In genomic region chr6:142925575-142926110, GRCh38 we compare ENCODE assay signal across 1 cellular context.
TF ChIP-seq lines count a peak whose summit lies in the region.

No MANE protein-coding gene starts in this region.

TF ChIP-seq in HepG2, 621 proteins besides CTCF, POLR2A, EP300 and RAD21 (continued from another document and continues in another):
- TF ChIP-seq, protein P1, sequence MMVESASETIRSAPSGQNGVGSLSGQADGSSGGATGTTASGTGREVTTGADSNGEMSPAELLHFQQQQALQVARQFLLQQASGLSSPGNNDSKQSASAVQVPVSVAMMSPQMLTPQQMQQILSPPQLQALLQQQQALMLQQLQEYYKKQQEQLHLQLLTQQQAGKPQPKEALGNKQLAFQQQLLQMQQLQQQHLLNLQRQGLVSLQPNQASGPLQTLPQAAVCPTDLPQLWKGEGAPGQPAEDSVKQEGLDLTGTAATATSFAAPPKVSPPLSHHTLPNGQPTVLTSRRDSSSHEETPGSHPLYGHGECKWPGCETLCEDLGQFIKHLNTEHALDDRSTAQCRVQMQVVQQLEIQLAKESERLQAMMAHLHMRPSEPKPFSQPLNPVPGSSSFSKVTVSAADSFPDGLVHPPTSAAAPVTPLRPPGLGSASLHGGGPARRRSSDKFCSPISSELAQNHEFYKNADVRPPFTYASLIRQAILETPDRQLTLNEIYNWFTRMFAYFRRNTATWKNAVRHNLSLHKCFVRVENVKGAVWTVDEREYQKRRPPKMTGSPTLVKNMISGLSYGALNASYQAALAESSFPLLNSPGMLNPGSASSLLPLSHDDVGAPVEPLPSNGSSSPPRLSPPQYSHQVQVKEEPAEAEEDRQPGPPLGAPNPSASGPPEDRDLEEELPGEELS (CRISPR knock-in tag; IDR thresholded peaks at IDR 0.05), result no peak
- TF ChIP-seq TFDP2 (CRISPR knock-in tag; IDR thresholded peaks at IDR 0.05) (no peak), MIXL1 (CRISPR knock-in tag; IDR thresholded peaks at IDR 0.05) (no peak), NFE2 (CRISPR knock-in tag; IDR thresholded peaks at IDR 0.05) (no peak), FOXA1 (IDR thresholded peaks at IDR 0.05) (no peak), FOXA1 (CRISPR knock-in tag; IDR thresholded peaks at IDR 0.05) (no peak), ZNF333 (CRISPR knock-in tag; IDR thresholded peaks at IDR 0.05; ENCODE audit: borderline replicate concordance) (no peak), ZNF20 (CRISPR knock-in tag; IDR thresholded peaks at IDR 0.05) (no peak), ZNF644 (CRISPR knock-in tag; IDR thresholded peaks at IDR 0.05; ENCODE audit: low read depth) (peak; percentile 90), ZNF629 (CRISPR knock-in tag; conservative IDR thresholded peaks at IDR 0.05) (no peak), SRY (CRISPR knock-in tag; IDR thresholded peaks at IDR 0.05) (no peak), FOXP1 (IDR thresholded peaks at IDR 0.05) (no peak), FOXP1 (CRISPR knock-in tag; IDR thresholded peaks at IDR 0.05) (peak; percentile 37; the same call in 1 of the 2 replicates), SRF (IDR thresholded peaks at IDR 0.05; ENCODE audit: low read depth, low read length) (no peak), GLI4 (CRISPR knock-in tag; IDR thresholded peaks at IDR 0.05; ENCODE audit: borderline replicate concordance) (no peak), POGZ (CRISPR knock-in tag; IDR thresholded peaks at IDR 0.05) (0 out of 2 replicates have a peak, but pooled peaks have one; percentile 24), MYPOP (CRISPR knock-in tag; IDR thresholded peaks at IDR 0.05) (peak; percentile 14; the same call in 1 of the 2 replicates), HOXA3 (CRISPR knock-in tag; IDR thresholded peaks at IDR 0.05) (0 out of 2 replicates have a peak, but pooled peaks have one; percentile 38), RFXANK (CRISPR knock-in tag; IDR thresholded peaks at IDR 0.05) (no peak), NFYC (CRISPR knock-in tag; IDR thresholded peaks at IDR 0.05) (no peak), KAT8 (CRISPR knock-in tag; IDR thresholded peaks at IDR 0.05) (no peak), SOX5 (CRISPR knock-in tag; IDR thresholded peaks at IDR 0.05; ENCODE audit: borderline replicate concordance) (peak; percentile 94), DR1 (CRISPR knock-in tag; IDR thresholded peaks at IDR 0.05) (no peak), SMAD9 (CRISPR knock-in tag; IDR thresholded peaks at IDR 0.05) (no peak), IRX3 (CRISPR knock-in tag; IDR thresholded peaks at IDR 0.05; ENCODE audit: borderline replicate concordance, low read depth) (no peak), IKZF4 (CRISPR knock-in tag; IDR thresholded peaks at IDR 0.05; ENCODE audit: borderline replicate concordance, low read depth, not compliant biosample characterization) (no peak), CCAR2 (optimal IDR thresholded peaks at IDR 0.05; ENCODE audit: low read depth, low read length) (no peak), NRL (CRISPR knock-in tag; IDR thresholded peaks at IDR 0.05; ENCODE audit: borderline replicate concordance) (no peak), ZNF782 (CRISPR knock-in tag; IDR thresholded peaks at IDR 0.05; ENCODE audit: borderline replicate concordance) (no peak), ZBTB7A (CRISPR knock-in tag; IDR thresholded peaks at IDR 0.05) (no peak), CENPT (CRISPR knock-in tag; IDR thresholded peaks at IDR 0.05; ENCODE audit: low read depth) (no peak), GTF2F1 (IDR thresholded peaks at IDR 0.05; ENCODE audit: low read length) (no peak), MED1 (CRISPR knock-in tag; IDR thresholded peaks at IDR 0.05) (peak; percentile 53), ZMAT5 (CRISPR knock-in tag; IDR thresholded peaks at IDR 0.05; ENCODE audit: borderline replicate concordance, low read depth) (no peak), SAFB2 (CRISPR knock-in tag; IDR thresholded peaks at IDR 0.05; ENCODE audit: borderline replicate concordance, low read depth) (no peak), PCBP1 (IDR thresholded peaks at IDR 0.05; ENCODE audit: borderline replicate concordance, low read depth, low read length) (no peak), GATAD2A (CRISPR knock-in tag; IDR thresholded peaks at IDR 0.05) (peak; percentile 54; the same call in 1 of the 2 replicates), TP53 (CRISPR knock-in tag; conservative IDR thresholded peaks at IDR 0.05) (no peak), ZNF792 (CRISPR knock-in tag; IDR thresholded peaks at IDR 0.05) (no peak), REXO4 (CRISPR knock-in tag; IDR thresholded peaks at IDR 0.05; ENCODE audit: borderline replicate concordance) (no peak), PTBP1 (IDR thresholded peaks at IDR 0.05; ENCODE audit: low read depth, low read length, poor library complexity, severe bottlenecking) (no peak), KMT2A (CRISPR knock-in tag; IDR thresholded peaks at IDR 0.05) (no peak), TBP (CRISPR knock-in tag; IDR thresholded peaks at IDR 0.05) (no peak), SNRNP70 (IDR thresholded peaks at IDR 0.05; ENCODE audit: low read depth, low read length) (no peak), ZNF446 (CRISPR knock-in tag; IDR thresholded peaks at IDR 0.05) (no peak), ZBTB7B (CRISPR knock-in tag; IDR thresholded peaks at IDR 0.05) (no peak), PCBP2 (optimal IDR thresholded peaks at IDR 0.05; ENCODE audit: low read depth, low read length, poor library complexity, severe bottlenecking) (no peak), ATF6 (CRISPR knock-in tag; conservative IDR thresholded peaks at IDR 0.05) (no peak), TEAD3 (CRISPR knock-in tag; optimal IDR thresholded peaks at IDR 0.05; ENCODE audit: borderline replicate concordance) (peak; percentile 45), ZNF496 (CRISPR knock-in tag; IDR thresholded peaks at IDR 0.05; ENCODE audit: insufficient replicate concordance) (no peak), ZNF598 (CRISPR knock-in tag; IDR thresholded peaks at IDR 0.05; ENCODE audit: borderline replicate concordance) (no peak), ZNF138 (CRISPR knock-in tag; IDR thresholded peaks at IDR 0.05; ENCODE audit: low read depth) (no peak), PLSCR1 (CRISPR knock-in tag; IDR thresholded peaks at IDR 0.05; ENCODE audit: borderline replicate concordance) (no peak), ZMAT3 (CRISPR knock-in tag; conservative IDR thresholded peaks at IDR 0.05) (no peak), SSRP1 (CRISPR knock-in tag; IDR thresholded peaks at IDR 0.05) (no peak), ZFY (CRISPR knock-in tag; IDR thresholded peaks at IDR 0.05) (no peak), ZNF230 (CRISPR knock-in tag; IDR thresholded peaks at IDR 0.05) (no peak), MIER2 (CRISPR knock-in tag; IDR thresholded peaks at IDR 0.05) (0 out of 2 replicates have a peak, but pooled peaks have one; percentile 16), HOXA5 (CRISPR knock-in tag; IDR thresholded peaks at IDR 0.05) (no peak), FOSL1 (CRISPR knock-in tag; IDR thresholded peaks at IDR 0.05; ENCODE audit: borderline replicate concordance) (peak; percentile 38; the same call in 1 of the 2 replicates), MEIS1 (CRISPR knock-in tag; IDR thresholded peaks at IDR 0.05; ENCODE audit: borderline replicate concordance) (no peak), ZFYVE20 (CRISPR knock-in tag; IDR thresholded peaks at IDR 0.05; ENCODE audit: borderline replicate concordance, low read depth) (no peak), NCOA2 (CRISPR knock-in tag; IDR thresholded peaks at IDR 0.05) (no peak), ZNF441 (CRISPR knock-in tag; IDR thresholded peaks at IDR 0.05; ENCODE audit: borderline replicate concordance) (no peak)
- TF ChIP-seq, protein P2, sequence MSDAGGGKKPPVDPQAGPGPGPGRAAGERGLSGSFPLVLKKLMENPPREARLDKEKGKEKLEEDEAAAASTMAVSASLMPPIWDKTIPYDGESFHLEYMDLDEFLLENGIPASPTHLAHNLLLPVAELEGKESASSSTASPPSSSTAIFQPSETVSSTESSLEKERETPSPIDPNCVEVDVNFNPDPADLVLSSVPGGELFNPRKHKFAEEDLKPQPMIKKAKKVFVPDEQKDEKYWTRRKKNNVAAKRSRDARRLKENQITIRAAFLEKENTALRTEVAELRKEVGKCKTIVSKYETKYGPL (CRISPR knock-in tag; IDR thresholded peaks at IDR 0.05), result 0 out of 2 replicates have a peak, but pooled peaks have one; percentile 14
- TF ChIP-seq, protein P3, sequence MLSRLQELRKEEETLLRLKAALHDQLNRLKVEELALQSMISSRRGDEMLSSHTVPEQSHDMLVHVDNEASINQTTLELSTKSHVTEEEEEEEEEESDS (CRISPR knock-in tag; IDR thresholded peaks at IDR 0.05; ENCODE audit: borderline replicate concordance), result no peak
- TF ChIP-seq, protein P4, sequence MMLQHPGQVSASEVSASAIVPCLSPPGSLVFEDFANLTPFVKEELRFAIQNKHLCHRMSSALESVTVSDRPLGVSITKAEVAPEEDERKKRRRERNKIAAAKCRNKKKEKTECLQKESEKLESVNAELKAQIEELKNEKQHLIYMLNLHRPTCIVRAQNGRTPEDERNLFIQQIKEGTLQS (CRISPR knock-in tag; IDR thresholded peaks at IDR 0.05), result 0 out of 2 replicates have a peak, but pooled peaks have one; percentile 13
- TF ChIP-seq, protein P5, sequence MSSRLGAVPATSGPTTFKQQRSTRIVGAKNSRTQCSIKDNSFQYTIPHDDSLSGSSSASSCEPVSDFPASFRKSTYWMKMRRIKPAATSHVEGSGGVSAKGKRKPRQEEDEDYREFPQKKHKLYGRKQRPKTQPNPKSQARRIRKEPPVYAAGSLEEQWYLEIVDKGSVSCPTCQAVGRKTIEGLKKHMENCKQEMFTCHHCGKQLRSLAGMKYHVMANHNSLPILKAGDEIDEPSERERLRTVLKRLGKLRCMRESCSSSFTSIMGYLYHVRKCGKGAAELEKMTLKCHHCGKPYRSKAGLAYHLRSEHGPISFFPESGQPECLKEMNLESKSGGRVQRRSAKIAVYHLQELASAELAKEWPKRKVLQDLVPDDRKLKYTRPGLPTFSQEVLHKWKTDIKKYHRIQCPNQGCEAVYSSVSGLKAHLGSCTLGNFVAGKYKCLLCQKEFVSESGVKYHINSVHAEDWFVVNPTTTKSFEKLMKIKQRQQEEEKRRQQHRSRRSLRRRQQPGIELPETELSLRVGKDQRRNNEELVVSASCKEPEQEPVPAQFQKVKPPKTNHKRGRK (CRISPR knock-in tag; IDR thresholded peaks at IDR 0.05), result no peak
- TF ChIP-seq, protein P6, sequence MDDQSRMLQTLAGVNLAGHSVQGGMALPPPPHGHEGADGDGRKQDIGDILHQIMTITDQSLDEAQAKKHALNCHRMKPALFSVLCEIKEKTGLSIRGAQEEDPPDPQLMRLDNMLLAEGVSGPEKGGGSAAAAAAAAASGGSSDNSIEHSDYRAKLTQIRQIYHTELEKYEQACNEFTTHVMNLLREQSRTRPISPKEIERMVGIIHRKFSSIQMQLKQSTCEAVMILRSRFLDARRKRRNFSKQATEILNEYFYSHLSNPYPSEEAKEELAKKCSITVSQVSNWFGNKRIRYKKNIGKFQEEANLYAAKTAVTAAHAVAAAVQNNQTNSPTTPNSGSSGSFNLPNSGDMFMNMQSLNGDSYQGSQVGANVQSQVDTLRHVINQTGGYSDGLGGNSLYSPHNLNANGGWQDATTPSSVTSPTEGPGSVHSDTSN (CRISPR knock-in tag; IDR thresholded peaks at IDR 0.05; ENCODE audit: borderline replicate concordance), result no peak
